ENCODE assay signal across 8 cellular contexts in genomic region chr10:73647211-73647874, GRCh38. TPM values are rescaled to one million over a fixed set of nuclear protein-coding genes. Genes with fewer than 3 reads are reported as not detected.
DNase-seq lines count a peak whose midpoint lies in the region; ATAC-seq, FAIRE-seq and TF ChIP-seq lines count a peak whose summit lies in the region.
"Had no signal": no experiment of that assay in that cellular context is flagged by ENCODE, and none has a peak within 500 bp of the region (broad histone marks: within the 10 kb centered on the region; RNA-seq: fewer than 3 reads in every experiment).

No MANE protein-coding gene starts in this region.

- peak overlapping the region; percentile 70 for H4K5ac ChIP-seq in H1 (ENCODE audit: insufficient read length, low read depth, low read length)

- no peak overlapping the region for H3K14ac ChIP-seq in H1 (ENCODE audit: insufficient read length)

- in situ Hi-C loops in GM23248 (cut with MboI) = no loop called here

- H3K4ac ChIP-seq in H1 (replicated peaks; ENCODE audit: insufficient read length, low read depth, low read length) = no peak overlapping the region

- H3K4me3 ChIP-seq in GM23248 = peak overlapping the region; percentile 74
- H3K4me3 ChIP-seq in H1 (ENCODE audit: extremely low read depth in 1 of 4, insufficient read depth in 2 of 4, low read depth in 3 of 4, low read length in 4 of 4) = peak overlapping the region; percentile 52 to 87 (median 73)
- peak overlapping the region; percentile 82 to 84 for H3K4me3 ChIP-seq in stomach smooth muscle (ENCODE audit: low read length in 2 of 2)
- H3K4me3 ChIP-seq: SJSA1 had no signal

- no peak for TF ChIP-seq RAD21 in H1 (IDR thresholded peaks at IDR 0.05 in 1 of 2, conservative IDR thresholded peaks at IDR 0.05 in 1 of 2; ENCODE audit: low read depth in 2 of 2, low read length in 2 of 2)

- H3K27ac ChIP-seq in GM23248 (no peak overlapping the region), H1 (ENCODE audit: low read depth, low read length) (peak overlapping the region; percentile 51; the same call in 1 of the 2 replicates), stomach smooth muscle (ENCODE audit: low read length) (peak overlapping the region; percentile 24)
- H3K27ac ChIP-seq: SJSA1 had no signal

- peaks cover 41% of the 10 kb centered on the region for H3K4me1 ChIP-seq in GM23248 (ENCODE audit: insufficient read depth)
- peaks cover 0 to 15% (median 9%) of the 10 kb centered on the region in 4 experiments; a peak in 6 of 7 replicates for H3K4me1 ChIP-seq in H1 (replicated peaks in 1 of 4; ENCODE audit: control insufficient read depth in 3 of 4, insufficient read depth in 4 of 4, low read length in 3 of 4)
- peaks cover 33% of the 10 kb centered on the region for H3K4me1 ChIP-seq in stomach smooth muscle (ENCODE audit: control insufficient read depth, insufficient read depth, low read length)

- TF ChIP-seq POLR2A in H1 (IDR thresholded peaks at IDR 0.05; ENCODE audit: control extremely low read depth in 1 of 2, low read depth in 2 of 2, low read length in 2 of 2) = peak; percentile 53 to 82

- no peak overlapping the region for H2BK20ac ChIP-seq in H1 (ENCODE audit: low read length)

- peak overlapping the region; percentile 89; the same call in 1 of the 2 replicates for H2BK12ac ChIP-seq in H1 (ENCODE audit: low read depth, low read length)

- no peak overlapping the region for H3K23ac ChIP-seq in H1 (ENCODE audit: insufficient read length)

- H3K9ac ChIP-seq in GM23248 (peak overlapping the region; percentile 89), H1 (replicated peaks in 1 of 4; ENCODE audit: extremely low read depth in 1 of 4, low read depth in 3 of 4, low read length in 3 of 4) (peak overlapping the region; percentile 35 to 76 (median 56)), stomach smooth muscle (ENCODE audit: low read length in 2 of 2) (peak overlapping the region; percentile 75 to 84)

- H3K36me3 ChIP-seq in GM23248 (ENCODE audit: low read depth) (no peaks in the 10 kb centered on the region), H1 (ENCODE audit: control insufficient read depth in 2 of 4, insufficient read depth in 4 of 4, low read length in 3 of 4) (no peaks in the 10 kb centered on the region), stomach smooth muscle (ENCODE audit: control insufficient read depth in 2 of 2, insufficient read depth in 2 of 2, low read length in 2 of 2) (no peaks in the 10 kb centered on the region)
- H3K36me3 ChIP-seq: SJSA1 had no signal

- POLR2A ChIA-PET in T-cell (lab: Charles Lee) = interaction anchor here in 1 of 2 donors (0.8 kb wide), 1 partner anchor 77 kb away, joined by 9 read pairs; no protein-coding TSS in a partner anchor
- POLR2A ChIA-PET in H1 (lab: Charles Lee; ENCODE audit: partially characterized antibody) = interaction anchor here (0.7 to 3.0 kb wide), 15 partner anchors 10 to 400 kb away, joined by 3 to 13 read pairs (median 4); partner anchors contain the start of genes DNAJC9 and USP54

- H3K9me3 Mint-ChIP-seq in T-cell (no peaks in the 10 kb centered on the region), memory B cell (no peaks in the 10 kb centered on the region)

- peak overlapping the region; percentile 7 for H4K91ac ChIP-seq in H1 (replicated peaks; ENCODE audit: insufficient read length, low read length)

- H3K36me3 Mint-ChIP-seq in T-cell = no peaks in the 10 kb centered on the region
- H3K36me3 Mint-ChIP-seq in memory B cell = no peaks in the 10 kb centered on the region

- CTCF ChIA-PET in T-cell (lab: Charles Lee) = interaction anchor here (0.6 to 4.5 kb wide), 3 partner anchors 117 to 608 kb away, joined by 3 to 53 read pairs (median 9); no protein-coding TSS in a partner anchor
- CTCF ChIA-PET in H1 (lab: Charles Lee; ENCODE audit: partially characterized antibody) = interaction anchor here (1.1 to 14.5 kb wide), 6 partner anchors 9 to 125 kb away, joined by 3 to 271 read pairs (median 3); a partner anchor contains a TSS

- peak overlapping the region; percentile 84; the same call in 1 of the 2 replicates for H4K8ac ChIP-seq in H1 (ENCODE audit: extremely low read depth, insufficient read depth, low read length)

- H3K9me3 ChIP-seq in GM23248 (ENCODE audit: low read depth) = no peaks in the 10 kb centered on the region
- H3K9me3 ChIP-seq in H1 (ENCODE audit: insufficient read depth in 2 of 2, low read depth in 1 of 2, low read length in 1 of 2) = no peaks in the 10 kb centered on the region
- no peaks in the 10 kb centered on the region for H3K9me3 ChIP-seq in stomach smooth muscle (ENCODE audit: control insufficient read depth in 2 of 2, low read length in 2 of 2)
- H3K9me3 ChIP-seq: SJSA1 had no signal

- peak; percentile 46 to 68 (median 48) for ATAC-seq in T-cell (replicated peaks in 1 of 4)
- peak; percentile 4 for ATAC-seq in memory B cell (ENCODE audit: low read depth)
- ATAC-seq in GM19463 (IDR thresholded peaks at IDR 0.05; ENCODE audit: unreplicated experiment) = no peak

- WGBS in GM23248 (ENCODE audit: low coverage in 1 of 2, low lambda C conversion rate in 2 of 2, missing lambda C conversion rate in 2 of 2), 2 experiments = 7% methylated on average over 29 to 32 of the region's 32 CpGs
- WGBS in H1 (ENCODE audit: extremely low coverage in 1 of 2, insufficient coverage in 1 of 2, insufficient read length in 1 of 2, insufficient replicate concordance in 2 of 2, low coverage in 1 of 2, low lambda C conversion rate in 2 of 2, missing lambda C conversion rate in 1 of 2), 2 experiments = 4% methylated on average over 31 of the region's 32 CpGs; no CpG with 5 or more reads in 1 of the 2 experiments

- no peaks in the 10 kb centered on the region for H3K79me1 ChIP-seq in H1 (ENCODE audit: low read depth, low read length)

- no peak overlapping the region for H3K27ac Mint-ChIP-seq in T-cell
- H3K27ac Mint-ChIP-seq in memory B cell = peak overlapping the region; percentile 63

- H3K23me2 ChIP-seq in H1 (ENCODE audit: low read depth, low read length) = peaks cover 9% of the 10 kb centered on the region; the same call in 1 of the 2 replicates

- H3K18ac ChIP-seq in H1 (ENCODE audit: extremely low read depth, low read length) = peak overlapping the region; percentile 60; the same call in 1 of the 2 replicates

- H2BK5ac ChIP-seq in H1 (ENCODE audit: low read depth, low read length) = peak overlapping the region; percentile 89; the same call in 1 of the 2 replicates

- peak in 1 of 2 experiments; percentile 9; a peak in 1 of 3 replicates for TF ChIP-seq EP300 in H1 (IDR thresholded peaks at IDR 0.05; ENCODE audit: borderline replicate concordance in 1 of 2, low read depth in 2 of 2, low read length in 2 of 2)

- H3K27me3 Mint-ChIP-seq in T-cell = peaks cover 4 to 6% of the 10 kb centered on the region in 2 donors
- peaks cover 5% of the 10 kb centered on the region for H3K27me3 Mint-ChIP-seq in memory B cell

- no peaks in the 10 kb centered on the region for H3K9me2 ChIP-seq in GM23248 (ENCODE audit: insufficient read depth)

- peak overlapping the region; percentile 74; the same call in 1 of the 2 replicates for H2BK15ac ChIP-seq in H1 (ENCODE audit: low read length)

- H2AFZ ChIP-seq in GM23248 (peak overlapping the region; percentile 98), H1 (ENCODE audit: low read length) (peak overlapping the region; percentile 92; the same call in 1 of the 2 replicates)

- peak overlapping the region; percentile 62 to 80 (median 66) for H3K4me3 Mint-ChIP-seq in T-cell
- peak overlapping the region; percentile 71 for H3K4me3 Mint-ChIP-seq in memory B cell

- H3K4me2 ChIP-seq in GM23248 (ENCODE audit: unreplicated experiment) = peak overlapping the region; percentile 92
- H3K4me2 ChIP-seq in H1 (ENCODE audit: insufficient read depth in 1 of 2, low read depth in 2 of 2, low read length in 2 of 2) = peak overlapping the region; percentile 80 to 84

- DNase-seq in GM23248 = peak; percentile 78
- peak in 9 of 34 experiments; percentile 2 to 24 (median 15) for DNase-seq in T-cell
- peak; percentile 82 to 86 for DNase-seq in H1 (ENCODE audit: low read depth in 1 of 2, low spot score in 2 of 2)
- DNase-seq in memory B cell (ENCODE audit: low spot score in 2 of 2) = peak in 1 of 2 donors; percentile 38
- no peak for DNase-seq in NCI-H446 treated with DMSO at 0.1 percent for 48 hours (lab: John Stamatoyannopoulos, UW)

- no peaks in the 10 kb centered on the region for H4K20me1 ChIP-seq in GM23248 (ENCODE audit: insufficient read depth)
- H4K20me1 ChIP-seq in H1 (replicated peaks in 1 of 2; ENCODE audit: control insufficient read depth in 1 of 2, insufficient read depth in 2 of 2, low read length in 2 of 2) = no peaks in the 10 kb centered on the region

- no peak overlapping the region for H2AK5ac ChIP-seq in H1 (ENCODE audit: low read depth, low read length)

- peak in 2 of 3 experiments; percentile 10 to 16; a peak in 2 of 4 replicates for TF ChIP-seq CTCF in H1 (IDR thresholded peaks at IDR 0.05; ENCODE audit: control extremely low read depth in 1 of 3, insufficient read depth in 1 of 3, low read depth in 1 of 3, low read length in 3 of 3)

- no peak overlapping the region for H2BK120ac ChIP-seq in H1 (replicated peaks; ENCODE audit: low read depth, low read length)

- peak overlapping the region; percentile 35 for H3K56ac ChIP-seq in H1 (replicated peaks; ENCODE audit: insufficient read length, low read depth, low read length)

- no peaks in the 10 kb centered on the region for H3K27me3 ChIP-seq in GM23248 (replicated peaks; ENCODE audit: insufficient read depth)
- H3K27me3 ChIP-seq in H1 (replicated peaks in 1 of 4; ENCODE audit: control insufficient read depth in 3 of 4, extremely low read depth in 1 of 4, insufficient read depth in 3 of 4, low read length in 3 of 4) = no peaks in the 10 kb centered on the region
- H3K27me3 ChIP-seq in stomach smooth muscle (ENCODE audit: control insufficient read depth in 1 of 2, insufficient read depth in 2 of 2, low read length in 2 of 2) = no peaks in the 10 kb centered on the region
- H3K27me3 ChIP-seq: SJSA1 had no signal

- no peak for FAIRE-seq in H1 (lab: Jason Lieb, UNC)

- no peaks in the 10 kb centered on the region for H3K79me2 ChIP-seq in GM23248 (ENCODE audit: insufficient read depth)
- no peaks in the 10 kb centered on the region for H3K79me2 ChIP-seq in H1 (ENCODE audit: control insufficient read depth in 1 of 2, insufficient read depth in 2 of 2, low read length in 2 of 2)

- peaks cover 23% of the 10 kb centered on the region for H3F3A ChIP-seq in GM23248 (ENCODE audit: insufficient read depth)

- H3K4me1 Mint-ChIP-seq in T-cell = peaks cover 4 to 10% (median 4%) of the 10 kb centered on the region in 3 donors
- H3K4me1 Mint-ChIP-seq in memory B cell = peaks cover 15% of the 10 kb centered on the region

RNA-seq across cellular contexts. Expression of gene MYOZ1, which starts 6.1 kb away (rescaled TPM):
- total RNA-seq in GM23248 (2014; rRNA removed; shearing (Covaris generic)) = 0.32 TPM in 1 of 2 replicates, not detected in the other
- 0.39 and 0.44 TPM in 2 replicates for polyA plus RNA-seq in GM23248 (2016; fragmentation: Nextera tagmentation; extraction: Ambion mirVana)
- total RNA-seq in T-cell = not detected
- 2.6 and 2.7 TPM in 2 replicates for total RNA-seq in H1 (2021; fragmentation: NEBNext Ultra II Directional; extraction: Animal tissue kit (Norgen Biotek cat#: 25700))
- polyA plus RNA-seq in H1 (2011; rRNA removed) = 3.0 and 3.3 TPM in 2 replicates
- 3.5 TPM for polyA plus RNA-seq in H1 (2011; cell fraction: cytosol; rRNA removed)
- 2.5 TPM for polyA plus RNA-seq in H1 (2011; cell fraction: nucleus; rRNA removed)
- polyA plus RNA-seq in H1 (2012, experiment 1 of 2) = 2.6 to 4.3 TPM (median 3.8 TPM) in 4 replicates
- polyA plus RNA-seq in H1 (2012, experiment 2 of 2) = 5.2 TPM
- 1.2 TPM for polyA plus RNA-seq in H1 (2013, experiment 1 of 2)
- 1.6 TPM for polyA plus RNA-seq in H1 (2013, experiment 2 of 2)
- polyA minus RNA-seq in H1 (2011; rRNA and poly(A)+ RNA removed) = 1.4 and 2.0 TPM in 2 replicates
- not detected for polyA minus RNA-seq in H1 (2011; cell fraction: cytosol; rRNA and poly(A)+ RNA removed)
- 0.70 TPM for polyA minus RNA-seq in H1 (2011; cell fraction: nucleus; rRNA and poly(A)+ RNA removed)
- total RNA-seq: SJSA1 had no signal

RNA-seq across cellular contexts. Expression of gene SYNPO2L, which starts 8.5 kb away (rescaled TPM):
- 0.11 TPM in 1 of 2 replicates, not detected in the other for total RNA-seq in GM23248 (2014; rRNA removed; shearing (Covaris generic))
- polyA plus RNA-seq in GM23248 (2016; fragmentation: Nextera tagmentation; extraction: Ambion mirVana) (0.33 and 0.34 TPM in 2 replicates), H1 (2011; rRNA removed) (0.05 and 0.06 TPM in 2 replicates)
- total RNA-seq in T-cell = not detected
- total RNA-seq in H1 (2021; fragmentation: NEBNext Ultra II Directional; extraction: Animal tissue kit (Norgen Biotek cat#: 25700)) = 0.11 and 0.19 TPM in 2 replicates
- 0.06 TPM for polyA plus RNA-seq in H1 (2011; cell fraction: cytosol; rRNA removed)
- 0.31 TPM for polyA plus RNA-seq in H1 (2011; cell fraction: nucleus; rRNA removed)
- polyA plus RNA-seq in H1 (2012, experiment 1 of 2) = 0.19 to 0.51 TPM (median 0.31 TPM) in 4 replicates
- 0.05 TPM for polyA plus RNA-seq in H1 (2012, experiment 2 of 2)
- polyA plus RNA-seq in H1 (2013, experiment 1 of 2) = 0.10 TPM
- 0.06 TPM for polyA plus RNA-seq in H1 (2013, experiment 2 of 2)
- 0.34 and 0.47 TPM in 2 replicates for polyA minus RNA-seq in H1 (2011; rRNA and poly(A)+ RNA removed)
- polyA minus RNA-seq in H1 (2011; cell fraction: cytosol; rRNA and poly(A)+ RNA removed) = 0.44 TPM
- polyA minus RNA-seq in H1 (2011; cell fraction: nucleus; rRNA and poly(A)+ RNA removed) = 0.70 TPM
- total RNA-seq: SJSA1 had no signal

RNA-seq across cellular contexts. Expression of gene AGAP5, which starts 50.6 kb away (rescaled TPM):
- total RNA-seq in GM23248 (2014; rRNA removed; shearing (Covaris generic)) = 2.1 and 3.9 TPM in 2 replicates
- polyA plus RNA-seq in GM23248 (2016; fragmentation: Nextera tagmentation; extraction: Ambion mirVana) (0.75 and 0.80 TPM in 2 replicates), H1 (2011; rRNA removed) (5.6 and 6.0 TPM in 2 replicates)
- 10 to 100 TPM; 11.6 to 17.0 (median 14.7) TPM for total RNA-seq in T-cell
- 3.1 and 5.4 TPM in 2 replicates for total RNA-seq in H1 (2021; fragmentation: NEBNext Ultra II Directional; extraction: Animal tissue kit (Norgen Biotek cat#: 25700))
- polyA plus RNA-seq in H1 (2011; cell fraction: cytosol; rRNA removed) = 6.6 TPM
- polyA plus RNA-seq in H1 (2011; cell fraction: nucleus; rRNA removed) = 17.7 TPM
- 5.2 to 6.8 TPM (median 6.0 TPM) in 4 replicates for polyA plus RNA-seq in H1 (2012, experiment 1 of 2)
- polyA plus RNA-seq in H1 (2012, experiment 2 of 2) = 0.16 TPM
- polyA plus RNA-seq in H1 (2013, experiment 1 of 2) = 3.0 TPM
- polyA plus RNA-seq in H1 (2013, experiment 2 of 2) = 2.9 TPM
- 3.4 and 3.5 TPM in 2 replicates for polyA minus RNA-seq in H1 (2011; rRNA and poly(A)+ RNA removed)
- 0.44 TPM for polyA minus RNA-seq in H1 (2011; cell fraction: cytosol; rRNA and poly(A)+ RNA removed)
- polyA minus RNA-seq in H1 (2011; cell fraction: nucleus; rRNA and poly(A)+ RNA removed) = 6.7 TPM

RNA-seq across cellular contexts. Expression of gene USP54, which starts 56.2 kb away (rescaled TPM):
- total RNA-seq in GM23248 (2014; rRNA removed; shearing (Covaris generic)) = 4.2 and 18.5 TPM in 2 replicates
- polyA plus RNA-seq in GM23248 (2016; fragmentation: Nextera tagmentation; extraction: Ambion mirVana) (4.0 and 6.8 TPM in 2 replicates), H1 (2011; rRNA removed) (31.0 and 46.2 TPM in 2 replicates)
- 1 to 10 TPM; 4.2 to 6.6 (median 5.5) TPM for total RNA-seq in T-cell
- total RNA-seq in H1 (2021; fragmentation: NEBNext Ultra II Directional; extraction: Animal tissue kit (Norgen Biotek cat#: 25700)) = 56.6 and 65.6 TPM in 2 replicates
- 39.5 TPM for polyA plus RNA-seq in H1 (2011; cell fraction: cytosol; rRNA removed)
- 43.5 TPM for polyA plus RNA-seq in H1 (2011; cell fraction: nucleus; rRNA removed)
- polyA plus RNA-seq in H1 (2012, experiment 1 of 2) = 34.8 to 42.8 TPM (median 37.9 TPM) in 4 replicates
- polyA plus RNA-seq in H1 (2012, experiment 2 of 2) = 2.9 TPM
- 18.5 TPM for polyA plus RNA-seq in H1 (2013, experiment 1 of 2)
- 17.3 TPM for polyA plus RNA-seq in H1 (2013, experiment 2 of 2)
- polyA minus RNA-seq in H1 (2011; rRNA and poly(A)+ RNA removed) = 108 and 171 TPM in 2 replicates
- polyA minus RNA-seq in H1 (2011; cell fraction: cytosol; rRNA and poly(A)+ RNA removed) = 41.7 TPM
- polyA minus RNA-seq in H1 (2011; cell fraction: nucleus; rRNA and poly(A)+ RNA removed) = 64.5 TPM
